11 cellular contexts compared by ENCODE assay signal in the genomic region with DNA sequence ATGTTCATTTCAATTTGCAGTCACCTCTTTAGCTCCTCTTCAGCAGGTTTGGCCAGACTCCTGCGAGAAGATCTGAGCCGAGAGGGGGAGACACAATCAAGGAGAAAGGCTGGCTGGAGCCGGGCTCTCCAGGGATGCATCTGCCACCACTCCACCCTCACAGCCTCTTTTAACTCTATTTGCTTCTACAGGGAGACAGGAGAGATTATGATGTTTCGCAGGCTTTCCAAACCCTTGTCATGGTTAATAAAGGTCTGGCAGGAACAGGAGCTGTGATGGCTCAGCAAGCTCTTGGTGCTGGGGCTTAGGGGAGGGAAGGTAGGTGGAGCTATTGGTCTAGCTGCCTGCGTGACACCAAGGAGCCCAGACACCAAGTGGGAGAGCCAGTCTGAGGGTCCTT.
A peak's percentile ranks its signal among the peaks of the same experiment; 100 is the strongest.
DNase-seq lines count a peak whose midpoint lies in the region; ATAC-seq and TF ChIP-seq lines count a peak whose summit lies in the region.
"Had no signal": no experiment of that assay in that cellular context is flagged by ENCODE, and none has a peak within 500 bp of the region (broad histone marks: within the 10 kb centered on the region; RNA-seq: fewer than 3 reads in every experiment).

No MANE protein-coding gene starts in this region.

- H4K20me1 ChIP-seq in Karpas-422 (ENCODE audit: insufficient read depth, low read depth, low read length) = no peaks in the 10 kb centered on the region

- H3K9me3 ChIP-seq in Karpas-422 (ENCODE audit: low read length) = no peaks in the 10 kb centered on the region

- ATAC-seq in GM18517 (IDR thresholded peaks at IDR 0.05; ENCODE audit: unreplicated experiment) (no peak), GM18511 (IDR thresholded peaks at IDR 0.05; ENCODE audit: unreplicated experiment) (no peak), HG03175 (IDR thresholded peaks at IDR 0.05; ENCODE audit: unreplicated experiment) (no peak), GM18520 (IDR thresholded peaks at IDR 0.05; ENCODE audit: unreplicated experiment) (no peak)
- ATAC-seq: natural killer cell had no signal

- no peak overlapping the region for H2AFZ ChIP-seq in Karpas-422 (ENCODE audit: low read length)

- TF ChIP-seq CTCF in astrocyte of the spinal cord (IDR thresholded peaks at IDR 0.05; ENCODE audit: low read depth, low read length) = peak; percentile 38

- H3K4me2 ChIP-seq in Karpas-422 (ENCODE audit: low read depth, low read length, poor library complexity, severe bottlenecking) = no peak overlapping the region

- no peak overlapping the region for H3K9ac ChIP-seq in Karpas-422 (ENCODE audit: low read length)

- no peaks in the 10 kb centered on the region for H3K36me3 ChIP-seq in Karpas-422 (ENCODE audit: insufficient read depth, low read length)

- DNase-seq in AG20443 (ENCODE audit: low spot score) (peak; percentile 63), Karpas-422 (peak; percentile 48), astrocyte of the spinal cord (ENCODE audit: low read depth, low spot score) (peak; percentile 35), inferior parietal cortex (ENCODE audit: extremely low spot score) (peak; percentile 27)
- DNase-seq: activated T-cell treated with anti-CD3 and anti-CD28 coated beads, Interleukin-2, amount 50 U/mL, for 1 hour; GOT3; natural killer cell had no signal

- in situ Hi-C loops in astrocyte of the spinal cord (cut with HindIII; ENCODE audit: low sequenced_read_pairs) = no loop called here

- no peak overlapping the region for H3K27ac ChIP-seq in Karpas-422 (ENCODE audit: low read length)

- no peaks in the 10 kb centered on the region for H3K4me1 ChIP-seq in Karpas-422 (ENCODE audit: low read length)

- H3K4me3 ChIP-seq in Karpas-422 (ENCODE audit: low read length) (no peak overlapping the region), astrocyte of the spinal cord (ENCODE audit: low read depth, low read length) (no peak overlapping the region)

- no peaks in the 10 kb centered on the region for H3K27me3 ChIP-seq in Karpas-422 (ENCODE audit: low read length)

- H3K9me2 ChIP-seq in Karpas-422 (replicated peaks; ENCODE audit: insufficient read depth, low read length) = no peaks in the 10 kb centered on the region

- no peaks in the 10 kb centered on the region for H3K79me2 ChIP-seq in Karpas-422 (ENCODE audit: low read length)
